In genomic region chr17:57624390-57624789, GRCh38 we compare ENCODE assay signal across 15 cellular contexts.
A peak's percentile ranks its signal among the peaks of the same experiment; 100 is the strongest.
DNase-seq lines count a peak whose midpoint lies in the region; ATAC-seq, FAIRE-seq and TF ChIP-seq lines count a peak whose summit lies in the region.
"Had no signal": no experiment of that assay in that cellular context is flagged by ENCODE, and none has a peak within 500 bp of the region (broad histone marks: within the 10 kb centered on the region; RNA-seq: fewer than 3 reads in every experiment).

No MANE protein-coding gene starts in this region.

- H3K4me1 Mint-ChIP-seq in activated CD8-positive, alpha-beta T cell treated with anti-CD3 and anti-CD28 coated beads, Interleukin-2, amount 10 ng/mL, durations not matched to agents 7 days and 5 days (ENCODE audit: low read depth), result peaks cover 37% of the 10 kb centered on the region
- H3K4me1 Mint-ChIP-seq in naive B cell, result peaks cover 44 to 73% (median 65%) of the 10 kb centered on the region in 3 donors

- no peak for TF ChIP-seq POLR2A in tibial nerve (IDR thresholded peaks at IDR 0.05)

- peaks cover 98% of the 10 kb centered on the region for H4K20me1 ChIP-seq in BLaER1

- H3K9me3 ChIP-seq in BLaER1 (no peaks in the 10 kb centered on the region), tibial nerve (no peaks in the 10 kb centered on the region)
- H3K9me3 ChIP-seq: right atrium auricular region had no signal

- H3K9ac ChIP-seq in BLaER1, result no peak overlapping the region

- no peak overlapping the region for H3K4me3 Mint-ChIP-seq in activated CD8-positive, alpha-beta T cell treated with anti-CD3 and anti-CD28 coated beads, Interleukin-2, amount 10 ng/mL, durations not matched to agents 7 days and 5 days
- H3K4me3 Mint-ChIP-seq in naive B cell, result peak overlapping the region in 5 of 8 donors; percentile 64 to 91 (median 83)
- H3K4me3 Mint-ChIP-seq: stimulated activated naive CD8-positive, alpha-beta T cell treated with anti-CD3 and anti-CD28 coated beads, Interleukin-15, amount 100 ng/mL, for 72 hours had no signal

- peak; percentile 83 for FAIRE-seq in GM19239 (lab: Jason Lieb, UNC)

- DNase-seq in GM19239 (ENCODE audit: insufficient read length, low spot score) (no peak), naive B cell (no peak), foreskin melanocyte (no peak), tibial nerve (ENCODE audit: low spot score in 2 of 2) (no peak), HPDE6-E6E7 (ENCODE audit: extremely low spot score) (no peak)
- DNase-seq in activated CD8-positive, alpha-beta T cell treated with anti-CD3 and anti-CD28 coated beads, Interleukin-2, amount 10 ng/mL, durations not matched to agents 7 days and 5 days, result no peak
- DNase-seq: activated CD4-positive, alpha-beta T cell treated with anti-CD3 and anti-CD28 coated beads, Interleukin-2, amount 50 U/mL, for 1 hour; activated effector memory CD4-positive, alpha-beta T cell treated with Interleukin-2 at 50 U/mL for 16 hours; AML-193; stimulated activated CD4-positive, alpha-beta T cell treated with anti-CD3 and anti-CD28 coated beads, Interleukin-4, amount 100 ng/mL, for 4 hours; stimulated activated naive CD8-positive, alpha-beta T cell treated with anti-CD3 and anti-CD28 coated beads, Interleukin-15, amount 100 ng/mL, for 72 hours had no signal

- H3K36me3 Mint-ChIP-seq in activated CD8-positive, alpha-beta T cell treated with anti-CD3 and anti-CD28 coated beads, Interleukin-2, amount 10 ng/mL, durations not matched to agents 7 days and 5 days (ENCODE audit: low read depth), result peaks cover 21% of the 10 kb centered on the region
- peaks cover 0 to 8% of the 10 kb centered on the region in 2 donors for H3K36me3 Mint-ChIP-seq in naive B cell

- H3K27me3 Mint-ChIP-seq in activated CD8-positive, alpha-beta T cell treated with anti-CD3 and anti-CD28 coated beads, Interleukin-2, amount 10 ng/mL, durations not matched to agents 7 days and 5 days (ENCODE audit: low read depth), result no peaks in the 10 kb centered on the region
- no peaks in the 10 kb centered on the region for H3K27me3 Mint-ChIP-seq in naive B cell
- H3K27me3 Mint-ChIP-seq: stimulated activated naive CD8-positive, alpha-beta T cell treated with anti-CD3 and anti-CD28 coated beads, Interleukin-15, amount 100 ng/mL, for 72 hours had no signal

- TF ChIP-seq EP300 in tibial nerve (IDR thresholded peaks at IDR 0.05), result no peak

- no peak for ATAC-seq in activated CD8-positive, alpha-beta T cell treated with anti-CD3 and anti-CD28 coated beads, Interleukin-2, amount 10 ng/mL, durations not matched to agents 7 days and 5 days
- ATAC-seq in naive B cell (ENCODE audit: low read depth in 2 of 2), result no peak
- no peak for ATAC-seq in GM21786 (IDR thresholded peaks at IDR 0.05; ENCODE audit: unreplicated experiment)
- ATAC-seq: Panc1; stimulated activated naive CD8-positive, alpha-beta T cell treated with anti-CD3 and anti-CD28 coated beads, Interleukin-15, amount 100 ng/mL, for 72 hours had no signal

- H3K27ac ChIP-seq in BLaER1, result peak overlapping the region; percentile 14; the same call in 1 of the 2 replicates
- no peak overlapping the region for H3K27ac ChIP-seq in tibial nerve

- H3K4me1 ChIP-seq in BLaER1 (peaks cover 66% of the 10 kb centered on the region), tibial nerve (peaks cover 0 to 3% (median 0%) of the 10 kb centered on the region in 4 donors)

- no peak for TF ChIP-seq CTCF in tibial nerve (IDR thresholded peaks at IDR 0.05)

- WGBS in tibial nerve, 2 donors, result 80 to 84% methylated on average over 8 of the region's 8 CpGs

- no peak overlapping the region for H3K4me2 ChIP-seq in BLaER1

- no peaks in the 10 kb centered on the region for H3K27me3 ChIP-seq in BLaER1
- H3K27me3 ChIP-seq in tibial nerve, result no peaks in the 10 kb centered on the region
- H3K27me3 ChIP-seq: right atrium auricular region had no signal

- CTCF ChIA-PET in activated CD8-positive, alpha-beta T cell treated with anti-CD3 and anti-CD28 coated beads, Interleukin-2, amount 10 ng/mL, durations not matched to agents 7 days and 5 days (lab: Charles Lee), result interaction anchor here (0.9 to 4.3 kb wide), 4 partner anchors 9 to 47 kb away, joined by 3 to 19 read pairs (median 7); no protein-coding TSS in a partner anchor

- no peaks in the 10 kb centered on the region for H3K9me3 Mint-ChIP-seq in activated CD8-positive, alpha-beta T cell treated with anti-CD3 and anti-CD28 coated beads, Interleukin-2, amount 10 ng/mL, durations not matched to agents 7 days and 5 days (ENCODE audit: insufficient read depth)
- H3K9me3 Mint-ChIP-seq in naive B cell, result no peaks in the 10 kb centered on the region
- H3K9me3 Mint-ChIP-seq: stimulated activated naive CD8-positive, alpha-beta T cell treated with anti-CD3 and anti-CD28 coated beads, Interleukin-15, amount 100 ng/mL, for 72 hours had no signal

- H3K4me3 ChIP-seq in BLaER1 (no peak overlapping the region), tibial nerve (no peak overlapping the region)
- H3K4me3 ChIP-seq: right atrium auricular region had no signal

- H3K36me3 ChIP-seq in BLaER1, result peaks cover 99% of the 10 kb centered on the region
- H3K36me3 ChIP-seq in tibial nerve, result peaks cover 0 to 17% (median 0%) of the 10 kb centered on the region in 3 donors
- H3K36me3 ChIP-seq: right atrium auricular region had no signal

- peak overlapping the region; percentile 37 for H3K27ac Mint-ChIP-seq in activated CD8-positive, alpha-beta T cell treated with anti-CD3 and anti-CD28 coated beads, Interleukin-2, amount 10 ng/mL, durations not matched to agents 7 days and 5 days
- H3K27ac Mint-ChIP-seq in naive B cell, result peak overlapping the region in 3 of 6 donors; percentile 57 to 96 (median 89)

- POLR2A ChIA-PET in activated CD8-positive, alpha-beta T cell treated with anti-CD3 and anti-CD28 coated beads, Interleukin-2, amount 10 ng/mL, durations not matched to agents 7 days and 5 days (lab: Charles Lee), result no interaction called here
